In the genomic region with DNA sequence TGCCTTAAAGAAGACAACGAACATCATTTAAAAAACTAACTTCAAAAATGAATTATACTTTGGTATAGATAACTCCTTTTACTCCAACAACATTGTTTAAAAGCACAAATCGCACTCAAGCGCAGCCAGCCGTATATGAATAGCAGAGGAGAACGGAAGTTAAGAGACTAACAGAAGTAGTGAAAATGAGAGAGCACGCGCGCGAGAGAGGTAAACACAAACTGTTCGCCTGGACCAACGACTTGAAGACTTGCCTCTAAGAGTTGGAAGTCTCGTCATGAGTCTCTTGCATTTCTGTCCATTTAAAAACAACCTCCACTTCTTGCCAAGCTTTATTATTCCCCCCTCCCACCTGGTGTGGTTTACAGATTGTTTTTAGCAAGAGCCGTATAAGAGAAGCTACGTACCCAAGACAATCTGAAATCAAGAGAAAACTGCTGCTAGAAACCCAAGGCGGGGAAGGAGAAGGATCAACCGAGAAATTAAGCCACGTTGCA, we compare ENCODE assay signal across 8 cellular contexts. TPM values are rescaled to one million over a fixed set of nuclear protein-coding genes. Genes with fewer than 3 reads are reported as not detected.
DNase-seq lines count a peak whose midpoint lies in the region; ATAC-seq and TF ChIP-seq lines count a peak whose summit lies in the region.

No MANE protein-coding gene starts in this region.

- ATAC-seq in SK-N-SH treated with all-trans-retinoic acid at 6 μM for 48 hours (no peak), HG03135 (IDR thresholded peaks at IDR 0.05; ENCODE audit: unreplicated experiment) (no peak)

- POLR2A ChIA-PET in SK-N-SH (lab: Yijun Ruan, JAX) = interaction anchor here (1.4 to 1.7 kb wide), 2 partner anchors 12 to 209 kb away, joined by 4 read pairs; a partner anchor contains a TSS

- peaks cover 40% of the 10 kb centered on the region for H4K20me1 ChIP-seq in SK-N-SH (ENCODE audit: insufficient read depth)

- H3K79me2 ChIP-seq in SK-N-SH (ENCODE audit: insufficient read depth) = peaks cover 90% of the 10 kb centered on the region

- DNase-seq in SK-N-SH (no peak), HPDE6-E6E7 (ENCODE audit: extremely low spot score) (peak; percentile 8), SW480 (ENCODE audit: low spot score) (peak; percentile 39), breast epithelium (ENCODE audit: low spot score in 2 of 2) (no peak), lung microvascular endothelial cell (ENCODE audit: low read depth in 2 of 2) (peak; percentile 54 to 62)

- WGBS in SK-N-SH (ENCODE audit: low lambda C conversion rate) = 3% methylated on average over 17 of the region's 17 CpGs

- H2AFZ ChIP-seq in SK-N-SH (ENCODE audit: low read depth) = peak overlapping the region; percentile 82

- H3K27me3 ChIP-seq in SK-N-SH (ENCODE audit: insufficient read depth) (no peaks in the 10 kb centered on the region), breast epithelium (no peaks in the 10 kb centered on the region), stomach smooth muscle (ENCODE audit: control insufficient read depth in 1 of 2, insufficient read depth in 2 of 2, low read length in 2 of 2) (no peaks in the 10 kb centered on the region)

- no peak for TF ChIP-seq CTCF in SK-N-SH (IDR thresholded peaks at IDR 0.05)
- TF ChIP-seq CTCF in breast epithelium (IDR thresholded peaks at IDR 0.05) = no peak

- H3F3A ChIP-seq in SK-N-SH (replicated peaks; ENCODE audit: insufficient read depth) = peaks cover 4% of the 10 kb centered on the region

- H3K9me3 ChIP-seq in SK-N-SH = no peaks in the 10 kb centered on the region; the same call in 1 of the 2 replicates
- no peaks in the 10 kb centered on the region for H3K9me3 ChIP-seq in breast epithelium
- no peaks in the 10 kb centered on the region for H3K9me3 ChIP-seq in stomach smooth muscle (ENCODE audit: control insufficient read depth in 2 of 2, low read length in 2 of 2)

- CTCF ChIA-PET in SK-N-SH (lab: Yijun Ruan, JAX) = interaction anchor here (0.9 to 1.7 kb wide), 6 partner anchors 9 to 171 kb away, joined by 3 to 6 read pairs (median 4); no protein-coding TSS in a partner anchor

- TF ChIP-seq RAD21 in SK-N-SH (IDR thresholded peaks at IDR 0.05; ENCODE audit: low read length) = no peak

- no peaks in the 10 kb centered on the region for H3K9me2 ChIP-seq in SK-N-SH

- H3K36me3 ChIP-seq in SK-N-SH (replicated peaks in 1 of 2; ENCODE audit: control insufficient read depth in 1 of 2, insufficient read depth in 2 of 2, low read length in 1 of 2) (peaks cover 7 to 9% of the 10 kb centered on the region in 2 experiments), breast epithelium (no peaks in the 10 kb centered on the region), stomach smooth muscle (ENCODE audit: control insufficient read depth in 2 of 2, insufficient read depth in 2 of 2, low read length in 2 of 2) (no peaks in the 10 kb centered on the region)

- intact Hi-C loops in breast epithelium (cut with DNase I; ENCODE audit: low total_unique reads) = no loop called here

- no peak for TF ChIP-seq EP300 in SK-N-SH (IDR thresholded peaks at IDR 0.05; ENCODE audit: borderline replicate concordance in 1 of 2, low read depth in 1 of 2, low read length in 1 of 2)

- H3K4me3 ChIP-seq in SK-N-SH (ENCODE audit: low read depth in 2 of 2, low read length in 1 of 2) (peak overlapping the region; percentile 97 to 98), breast epithelium (peak overlapping the region; percentile 88 to 97 (median 91)), stomach smooth muscle (ENCODE audit: low read length in 2 of 2) (peak overlapping the region; percentile 97 to 99)

- H3K4me1 ChIP-seq in SK-N-SH (ENCODE audit: control insufficient read depth in 1 of 2, insufficient read depth in 2 of 2, low read depth in 1 of 2, low read length in 1 of 2) = peaks cover 0 to 13% of the 10 kb centered on the region in 2 experiments; a peak in 3 of 4 replicates
- peaks cover 0 to 23% of the 10 kb centered on the region in 2 donors for H3K4me1 ChIP-seq in breast epithelium
- H3K4me1 ChIP-seq in stomach smooth muscle (ENCODE audit: control insufficient read depth, insufficient read depth, low read length) = peaks cover 7% of the 10 kb centered on the region

- H3K9ac ChIP-seq in SK-N-SH = peak overlapping the region; percentile 96
- H3K9ac ChIP-seq in stomach smooth muscle (ENCODE audit: low read length in 2 of 2) = peak overlapping the region; percentile 91 to 99

- TF ChIP-seq POLR2A in breast epithelium (IDR thresholded peaks at IDR 0.05) = no peak

- H3K4me2 ChIP-seq in SK-N-SH = peak overlapping the region; percentile 81

- H3K27ac ChIP-seq in SK-N-SH (ENCODE audit: low read depth in 2 of 2, low read length in 1 of 2) (peak overlapping the region; percentile 87 to 91), breast epithelium (peak overlapping the region; percentile 93 to 95), stomach smooth muscle (ENCODE audit: low read length) (peak overlapping the region; percentile 96)

TF ChIP-seq in SK-N-SH, 30 proteins besides CTCF, POLR2A, EP300 and RAD21 (continues in another document):
- TF ChIP-seq EZH2phosphoT487 (IDR thresholded peaks at IDR 0.05; ENCODE audit: borderline replicate concordance, low read depth) (no peak), TEAD4 (IDR thresholded peaks at IDR 0.05; ENCODE audit: borderline replicate concordance, insufficient read depth) (no peak), SMC3 (IDR thresholded peaks at IDR 0.05; ENCODE audit: low read depth, low read length) (no peak), GATA2 (CRISPR knock-in tag; IDR thresholded peaks at IDR 0.05) (no peak), FOXM1 (IDR thresholded peaks at IDR 0.05; ENCODE audit: low read depth) (no peak), CHD2 (IDR thresholded peaks at IDR 0.05; ENCODE audit: low read length, partially characterized antibody) (no peak), TCF12 (IDR thresholded peaks at IDR 0.05) (no peak), RCOR1 (IDR thresholded peaks at IDR 0.05; ENCODE audit: low read length) (no peak), GABPA (IDR thresholded peaks at IDR 0.05; ENCODE audit: low read depth) (no peak), MXI1 (IDR thresholded peaks at IDR 0.05; ENCODE audit: low read depth, low read length) (no peak; the same call in 1 of the 2 replicates), FOSL2 (IDR thresholded peaks at IDR 0.05; ENCODE audit: borderline replicate concordance, low read depth) (no peak)
- TF ChIP-seq, protein P1, sequence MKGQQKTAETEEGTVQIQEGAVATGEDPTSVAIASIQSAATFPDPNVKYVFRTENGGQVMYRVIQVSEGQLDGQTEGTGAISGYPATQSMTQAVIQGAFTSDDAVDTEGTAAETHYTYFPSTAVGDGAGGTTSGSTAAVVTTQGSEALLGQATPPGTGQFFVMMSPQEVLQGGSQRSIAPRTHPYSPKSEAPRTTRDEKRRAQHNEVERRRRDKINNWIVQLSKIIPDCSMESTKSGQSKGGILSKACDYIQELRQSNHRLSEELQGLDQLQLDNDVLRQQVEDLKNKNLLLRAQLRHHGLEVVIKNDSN (IDR thresholded peaks at IDR 0.05; ENCODE audit: borderline replicate concordance, low read depth) = no peak
- TF ChIP-seq, protein P2, sequence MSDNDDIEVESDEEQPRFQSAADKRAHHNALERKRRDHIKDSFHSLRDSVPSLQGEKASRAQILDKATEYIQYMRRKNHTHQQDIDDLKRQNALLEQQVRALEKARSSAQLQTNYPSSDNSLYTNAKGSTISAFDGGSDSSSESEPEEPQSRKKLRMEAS (IDR thresholded peaks at IDR 0.05; ENCODE audit: low read depth) = no peak; the same call in 1 of the 2 replicates

TF ChIP-seq in SK-N-SH treated with all-trans-retinoic acid at 6 μM for 48 hours, 23 proteins besides CTCF, POLR2A, EP300 and RAD21:
- TF ChIP-seq OSR1 (CRISPR knock-in tag; IDR thresholded peaks at IDR 0.05) (no peak), RARB (CRISPR knock-in tag; IDR thresholded peaks at IDR 0.05) (no peak), TOX (CRISPR knock-in tag; IDR thresholded peaks at IDR 0.05; ENCODE audit: borderline replicate concordance) (no peak), ZFP30 (CRISPR knock-in tag; IDR thresholded peaks at IDR 0.05) (no peak), ISL1 (CRISPR knock-in tag; IDR thresholded peaks at IDR 0.05) (no peak), BACH2 (CRISPR knock-in tag; IDR thresholded peaks at IDR 0.05; ENCODE audit: borderline replicate concordance) (no peak)
TF ChIP-seq in SK-N-SH treated with all-trans-retinoic acid at 6 μM for 48 hours: peak in this region for 0.

RNA-seq across cellular contexts. Expression of a gene that starts 0.5 kb away (rescaled TPM):
- polyA plus RNA-seq in SK-N-SH (2012; rRNA removed) = 155 and 188 TPM in 2 replicates
- 258 and 366 TPM in 2 replicates for polyA plus RNA-seq in SK-N-SH (2012; cell fraction: cytosol; rRNA removed)
- 25.1 and 54.9 TPM in 2 replicates for polyA plus RNA-seq in SK-N-SH (2012; cell fraction: nucleus; rRNA removed)
- total RNA-seq in breast epithelium (100 to 1,000 TPM; 109 to 215 (median 162) TPM), lung microvascular endothelial cell (161 and 167 TPM in 2 replicates)

RNA-seq across cellular contexts. Expression of a gene that starts 1.0 kb away (rescaled TPM):
- 16.6 and 21.8 TPM in 2 replicates for polyA plus RNA-seq in SK-N-SH (2012; rRNA removed)
- 24.2 and 27.1 TPM in 2 replicates for polyA plus RNA-seq in SK-N-SH (2012; cell fraction: cytosol; rRNA removed)
- polyA plus RNA-seq in SK-N-SH (2012; cell fraction: nucleus; rRNA removed) = 7.0 and 7.7 TPM in 2 replicates
- total RNA-seq in breast epithelium = 10 to 100 TPM; 17.7 to 18.0 (median 17.8) TPM
- 11.9 and 14.4 TPM in 2 replicates for total RNA-seq in lung microvascular endothelial cell

Comparison
In these comparisons a context has a peak if more than half of its experiments do, and no peak if none do; other contexts are left out.
1. DNase-seq: peak in HPDE6-E6E7 (single experiment), SW480 (single experiment) and lung microvascular endothelial cell (2 of 2); none in SK-N-SH (single experiment) and breast epithelium (0 of 2).
2. Peak in every context shown above with its lines, with median percentiles within 50 percentile points of each other: H3K27ac ChIP-seq and H3K4me3 ChIP-seq.